8 cellular contexts compared by ENCODE assay signal in the genomic region with DNA sequence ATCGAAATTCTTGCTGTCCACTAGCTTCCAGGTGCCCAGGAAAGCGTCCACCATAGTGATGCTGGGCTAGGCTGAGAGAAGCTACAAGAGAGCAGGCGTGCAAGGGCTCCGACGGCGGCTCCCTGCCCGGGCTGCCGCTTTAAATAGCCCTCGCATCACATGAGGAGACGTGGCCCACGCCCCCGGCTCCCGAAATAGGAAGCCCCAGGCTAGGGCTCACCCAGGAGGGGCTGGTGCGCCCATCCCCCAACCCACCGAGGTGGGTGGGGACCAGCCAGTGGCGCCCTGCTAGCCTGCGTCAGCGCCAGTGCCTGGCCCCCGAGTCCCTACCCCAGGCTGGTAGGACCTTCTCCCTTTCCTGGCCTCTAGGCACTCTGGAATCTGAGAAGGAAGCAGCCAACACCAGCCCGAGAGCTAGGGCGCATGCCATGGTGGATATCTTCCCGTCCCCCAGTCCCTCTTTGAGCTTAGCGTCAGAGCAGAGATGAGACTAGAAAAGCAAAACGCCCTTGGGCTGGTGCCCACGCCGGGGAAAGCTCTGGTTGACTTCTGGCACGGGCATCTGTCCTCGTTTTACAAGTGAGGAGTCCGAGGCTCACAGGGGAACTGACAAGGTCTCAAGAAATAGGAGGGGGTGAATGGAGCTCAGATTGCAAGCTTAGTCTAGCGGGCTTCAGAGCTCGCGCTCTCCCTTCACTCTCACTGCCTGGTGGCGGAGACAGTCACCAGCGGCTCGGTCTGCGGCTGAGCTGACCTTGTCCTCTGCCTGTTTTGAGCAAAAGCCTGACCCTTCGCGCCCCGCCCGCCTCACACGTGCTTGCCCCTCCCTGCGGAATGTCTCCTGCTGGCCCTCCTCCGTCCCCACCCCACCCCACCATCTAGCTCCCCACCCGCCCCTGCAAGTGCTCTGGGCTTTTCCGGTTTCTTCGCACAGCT. TPM values are rescaled to one million over a fixed set of nuclear protein-coding genes. Genes with fewer than 3 reads are reported as not detected.
DNase-seq lines count a peak whose midpoint lies in the region; ATAC-seq, FAIRE-seq and TF ChIP-seq lines count a peak whose summit lies in the region.

A gene (minus strand): TSS at position 116 of the 936 bp plus-strand sequence. CDS start 62 bp downstream, at position 54.

- ATAC-seq in HG03460 (IDR thresholded peaks at IDR 0.05; ENCODE audit: unreplicated experiment) (no peak), GM19351 (IDR thresholded peaks at IDR 0.05; ENCODE audit: unreplicated experiment) (no peak)

- peak; percentile 31 for FAIRE-seq in GM19239 (lab: Jason Lieb, UNC)

- DNase-seq in AG08395 (ENCODE audit: low spot score) = peak; percentile 66
- DNase-seq in GM19239 (ENCODE audit: insufficient read length, low spot score) = peak; percentile 28
- peak; percentile 53 to 75 for DNase-seq in SJSA1 (ENCODE audit: low read depth in 1 of 2, low spot score in 2 of 2)
- DNase-seq in choroid plexus epithelial cell (ENCODE audit: low read depth) = peak; percentile 80
- peak; percentile 59 for DNase-seq in iris pigment epithelial cell (ENCODE audit: low read depth)
- DNase-seq in skeletal muscle cell (ENCODE audit: low read depth) = peak; percentile 26

- peaks cover 10% of the 10 kb centered on the region for H3K4me1 ChIP-seq in SJSA1 (replicated peaks)

- no peak for TF ChIP-seq CTCF in choroid plexus epithelial cell (conservative IDR thresholded peaks at IDR 0.05; ENCODE audit: low read depth, low read length)

- H3K4me3 ChIP-seq in SJSA1 (peak within 1 kb of the TSS; percentile 30), choroid plexus epithelial cell (ENCODE audit: low read depth, low read length) (peak within 1 kb of the TSS; percentile 60), skeletal muscle cell (ENCODE audit: low read depth, low read length) (peak within 1 kb of the TSS; percentile 44)

- H3K27me3 ChIP-seq in SJSA1 (replicated peaks) = no peaks in the 10 kb centered on the region

- H3K36me3 ChIP-seq in SJSA1 = no peaks in the 10 kb centered on the region

- no peaks in the 10 kb centered on the region for H3K9me3 ChIP-seq in SJSA1 (replicated peaks)

- no peak within 1 kb of the TSS for H3K27ac ChIP-seq in SJSA1

RNA-seq across cellular contexts. Expression of the gene that starts here (rescaled TPM):
- total RNA-seq in SJSA1 (2014; rRNA removed; shearing (Covaris generic)) = 0.24 TPM in 1 of 2 replicates, not detected in the other

Comparison
In these comparisons a context has a peak if more than half of its experiments do, and no peak if none do; other contexts are left out.
1. Peak in DNase-seq and H3K4me3 ChIP-seq in SJSA1; RNA of the gene not detected or under 1 TPM.
2. DNase-seq: peak in every context shown above with its lines; median percentile 80 in choroid plexus epithelial cell; 66 in AG08395; 64 in SJSA1; 59 in iris pigment epithelial cell; 28 in GM19239; 26 in skeletal muscle cell.